In the genomic region with DNA sequence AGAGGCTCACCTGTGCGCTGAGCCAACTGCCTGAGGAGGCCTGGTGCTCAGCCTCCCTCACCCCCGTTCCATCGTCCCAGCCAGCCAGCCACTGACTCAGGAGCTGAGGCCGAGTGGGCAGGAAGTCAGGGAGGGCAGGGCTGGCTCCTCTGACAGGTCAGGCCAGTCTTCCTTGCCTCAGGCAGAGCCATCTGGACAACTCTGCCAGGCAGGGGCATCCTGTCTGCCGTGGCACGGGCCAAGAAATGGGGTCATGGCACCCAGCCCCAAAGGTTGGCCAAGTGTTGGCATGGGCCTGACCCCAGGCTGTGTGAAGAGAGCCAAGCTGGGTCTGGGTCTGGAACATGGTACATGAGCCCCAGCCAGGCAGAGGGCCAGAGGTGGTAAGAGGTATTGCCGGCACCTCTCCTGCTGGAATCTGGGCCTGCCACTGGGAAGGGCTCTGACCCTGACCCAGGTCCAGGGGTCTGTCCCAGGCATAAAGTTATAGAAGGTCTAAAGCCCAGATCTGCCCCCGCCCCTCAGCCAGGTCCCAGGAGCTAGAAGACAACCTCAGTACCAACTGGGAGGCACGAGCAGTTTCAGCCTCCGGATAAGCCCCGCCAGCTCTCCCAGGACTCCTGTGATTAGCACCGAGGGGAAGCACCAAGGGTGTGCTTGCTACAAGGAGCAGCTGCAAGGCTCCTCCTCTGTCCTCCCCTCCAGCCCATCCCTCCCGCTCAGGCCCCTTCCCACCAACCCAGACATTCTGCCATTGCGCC, we compare ENCODE assay signal across 16 cellular contexts. TPM values are rescaled to one million over a fixed set of nuclear protein-coding genes. Genes with fewer than 3 reads are reported as not detected.
DNase-seq lines count a peak whose midpoint lies in the region; ATAC-seq, FAIRE-seq and TF ChIP-seq lines count a peak whose summit lies in the region.
"Had no signal": no experiment of that assay in that cellular context is flagged by ENCODE, and none has a peak within 500 bp of the region (broad histone marks: within the 10 kb centered on the region; RNA-seq: fewer than 3 reads in every experiment).

No MANE protein-coding gene starts in this region.

- no peaks in the 10 kb centered on the region for H3K27me3 ChIP-seq in keratinocyte (ENCODE audit: control insufficient read depth, extremely low read depth, insufficient read depth, low read length)
- H3K27me3 ChIP-seq in upper lobe of right lung, result no peaks in the 10 kb centered on the region
- H3K27me3 ChIP-seq: dorsolateral prefrontal cortex had no signal

- H3K9ac ChIP-seq in keratinocyte (ENCODE audit: control insufficient read depth, extremely low read depth, insufficient read depth, low read length), result no peak overlapping the region

- H3K9me3 ChIP-seq in T-helper 17 cell (ENCODE audit: control insufficient read depth, low read length, poor library complexity, severe bottlenecking) (no peaks in the 10 kb centered on the region), keratinocyte (ENCODE audit: control insufficient read depth, low read depth, low read length) (no peaks in the 10 kb centered on the region), upper lobe of right lung (no peaks in the 10 kb centered on the region)

- peaks cover 0 to 1% of the 10 kb centered on the region in 2 experiments for H3K36me3 ChIP-seq in keratinocyte (ENCODE audit: control insufficient read depth in 2 of 2, extremely low read depth in 1 of 2, insufficient read depth in 2 of 2, low read length in 2 of 2)
- H3K36me3 ChIP-seq in upper lobe of right lung, result peaks cover 12% of the 10 kb centered on the region

- H3K9me1 ChIP-seq in keratinocyte (ENCODE audit: control insufficient read depth, extremely low read depth, insufficient read depth, low read length), result peaks cover 3% of the 10 kb centered on the region

- no peaks in the 10 kb centered on the region for H3K36me3 Mint-ChIP-seq in T-helper 17 cell (ENCODE audit: low read depth)

- no peaks in the 10 kb centered on the region for H3K27me3 Mint-ChIP-seq in T-helper 17 cell

- peak; percentile 70 for FAIRE-seq in keratinocyte (lab: Jason Lieb, UNC)
- FAIRE-seq: G401.6, small intestine, TTC549 had no signal

- peak overlapping the region; percentile 47 for H3K4me3 Mint-ChIP-seq in T-helper 17 cell
- H3K4me3 Mint-ChIP-seq: activated T-helper 1 cell treated with anti-CD3 and anti-CD28 coated beads, Interleukin-12 subunit alpha, Interleukin-12 subunit beta, Interleukin-2, Interleukin-4 antibody, amounts not matched to agents 30 ng/mL and 10 ng/mL and 1 ng/mL, durations not matched to agents 14 hours and 24 hours and 36 hours had no signal

- H3K4me1 ChIP-seq in keratinocyte (ENCODE audit: control insufficient read depth, extremely low read depth, insufficient read depth, low read length), result peaks cover 28% of the 10 kb centered on the region
- peaks cover 47% of the 10 kb centered on the region for H3K4me1 ChIP-seq in upper lobe of right lung

- peak overlapping the region; percentile 45 for H3K4me2 ChIP-seq in keratinocyte (ENCODE audit: control insufficient read depth, extremely low read depth, insufficient read depth, low read depth, low read length)

- peak overlapping the region; percentile 91 for H3K27ac Mint-ChIP-seq in T-helper 17 cell
- H3K27ac Mint-ChIP-seq: activated T-helper 1 cell treated with anti-CD3 and anti-CD28 coated beads, Interleukin-12 subunit alpha, Interleukin-12 subunit beta, Interleukin-2, Interleukin-4 antibody, amounts not matched to agents 30 ng/mL and 10 ng/mL and 1 ng/mL, durations not matched to agents 14 hours and 24 hours and 36 hours had no signal

- intact Hi-C loops in upper lobe of right lung (cut with DNase I) (no loop called here), posterior vena cava (cut with DNase I) (no loop called here)

- H3K27ac ChIP-seq in keratinocyte (ENCODE audit: control insufficient read depth, insufficient read depth, low read length) (no peak overlapping the region), upper lobe of right lung (peak overlapping the region; percentile 82)

- dilution Hi-C loops in keratinocyte (cut with MboI; ENCODE audit: extremely low pct_ligation_motif_present, low sequenced_read_pairs), result no loop called here

- H3K4me1 Mint-ChIP-seq in T-helper 17 cell, result peaks cover 24% of the 10 kb centered on the region

- no peaks in the 10 kb centered on the region for H3K79me2 ChIP-seq in keratinocyte (ENCODE audit: control insufficient read depth, insufficient read depth, low read length)

- TF ChIP-seq CTCF in keratinocyte (optimal IDR thresholded peaks at IDR 0.05 in 1 of 3, IDR thresholded peaks at IDR 0.05 in 1 of 3, conservative IDR thresholded peaks at IDR 0.05 in 1 of 3; ENCODE audit: extremely low read depth in 1 of 3, insufficient read depth in 2 of 3, low read length in 3 of 3) (no peak), upper lobe of right lung (IDR thresholded peaks at IDR 0.05) (no peak)

- peak; percentile 9 for DNase-seq in DMS53 (lab: John Stamatoyannopoulos, UW)
- DNase-seq in DMS53 treated with DMSO at 0.1 percent for 48 hours (lab: John Stamatoyannopoulos, UW; ENCODE audit: unreplicated experiment), result no peak
- DNase-seq in T-helper 17 cell, result no peak
- DNase-seq in keratinocyte (ENCODE audit: low read depth, low spot score), result no peak
- no peak for DNase-seq in upper lobe of right lung
- no peak for DNase-seq in posterior vena cava (ENCODE audit: low spot score)
- DNase-seq in stimulated activated CD4-positive, alpha-beta T cell treated with anti-CD3 and anti-CD28 coated beads, Interleukin-4, amount 100 ng/mL, for 4 hours, result no peak
- DNase-seq in cortex of kidney (lab: John Stamatoyannopoulos, UW), result no peak
- DNase-seq: 8988T; dorsolateral prefrontal cortex; hypothalamus; small intestine; stimulated activated CD8-positive, alpha-beta memory T cell treated with anti-CD3 and anti-CD28 coated beads, Interleukin-4, amount 100 ng/mL, for 48 hours had no signal

- ATAC-seq in T-helper 17 cell (no peak), upper lobe of right lung (no peak)

- no peak overlapping the region for H2AFZ ChIP-seq in keratinocyte (ENCODE audit: control insufficient read depth, low read length)

- H3K4me3 ChIP-seq in keratinocyte (ENCODE audit: control insufficient read depth in 2 of 3, extremely low read depth in 1 of 3, insufficient read depth in 2 of 3, low read depth in 1 of 3, low read length in 3 of 3) (no peak overlapping the region), upper lobe of right lung (no peak overlapping the region)
- H3K4me3 ChIP-seq: dorsolateral prefrontal cortex had no signal

- H4K20me1 ChIP-seq in keratinocyte (ENCODE audit: control insufficient read depth, extremely low read depth, insufficient read depth, low read length), result peaks cover 3% of the 10 kb centered on the region

RNA-seq across cellular contexts. Expression of gene VASN, which starts 2.5 kb away (rescaled TPM):
- under 1 TPM; 0.55 to 0.57 TPM for total RNA-seq in T-helper 17 cell
- 0.37 to 1.1 TPM (median 0.46 TPM) in 3 replicates for polyA plus RNA-seq in keratinocyte
- 4.4 TPM for polyA plus RNA-seq in keratinocyte (2011; ENCODE audit: low read depth)
- 0.29 and 0.88 TPM in 2 replicates for polyA plus RNA-seq in keratinocyte (2011; cell fraction: cytosol; rRNA removed)
- polyA plus RNA-seq in keratinocyte (2011; cell fraction: nucleus; rRNA removed), result 2.5 and 3.9 TPM in 2 replicates
- polyA plus RNA-seq in keratinocyte (2012; ENCODE audit: low replicate concordance), result 0.71 and 6.3 TPM in 2 replicates
- 0.59 to 0.99 TPM (median 0.80 TPM) in 3 replicates for polyA minus RNA-seq in keratinocyte
- 2.7 TPM for polyA minus RNA-seq in keratinocyte (2011; cell fraction: cytosol; rRNA and poly(A)+ RNA removed)
- polyA minus RNA-seq in keratinocyte (2011; cell fraction: nucleus; rRNA and poly(A)+ RNA removed), result 3.3 and 3.5 TPM in 2 replicates
- 20.3 TPM for total RNA-seq in upper lobe of right lung
- total RNA-seq in posterior vena cava, result 10 to 100 TPM; 67.1 to 89.3 TPM

RNA-seq across cellular contexts. Expression of gene PAM16, which starts 18.1 kb away (rescaled TPM):
- total RNA-seq in T-helper 17 cell, result 10 to 100 TPM; 32.3 to 41.4 TPM
- polyA plus RNA-seq in keratinocyte, result 25.0 to 41.2 TPM (median 32.7 TPM) in 3 replicates
- polyA plus RNA-seq in keratinocyte (2011; ENCODE audit: low read depth), result 22.4 TPM
- 15.6 and 27.6 TPM in 2 replicates for polyA plus RNA-seq in keratinocyte (2011; cell fraction: cytosol; rRNA removed)
- 29.2 and 38.2 TPM in 2 replicates for polyA plus RNA-seq in keratinocyte (2011; cell fraction: nucleus; rRNA removed)
- polyA plus RNA-seq in keratinocyte (2012; ENCODE audit: low replicate concordance), result 33.9 and 36.4 TPM in 2 replicates
- 7.3 to 8.6 TPM (median 8.0 TPM) in 3 replicates for polyA minus RNA-seq in keratinocyte
- polyA minus RNA-seq in keratinocyte (2011; cell fraction: cytosol; rRNA and poly(A)+ RNA removed), result 15.9 TPM
- 9.5 and 11.3 TPM in 2 replicates for polyA minus RNA-seq in keratinocyte (2011; cell fraction: nucleus; rRNA and poly(A)+ RNA removed)
- 41.2 TPM for total RNA-seq in upper lobe of right lung
- 10 to 100 TPM; 25.3 to 28.8 TPM for total RNA-seq in posterior vena cava

RNA-seq across cellular contexts. Expression of gene CORO7, which starts 47.2 kb away (rescaled TPM):
- 100 to 1,000 TPM; 733 to 757 TPM for total RNA-seq in T-helper 17 cell
- 8.4 to 12.5 TPM (median 12.2 TPM) in 3 replicates for polyA plus RNA-seq in keratinocyte
- polyA plus RNA-seq in keratinocyte (2011; ENCODE audit: low read depth), result 17.6 TPM
- 5.3 and 7.6 TPM in 2 replicates for polyA plus RNA-seq in keratinocyte (2011; cell fraction: cytosol; rRNA removed)
- 46.0 and 55.4 TPM in 2 replicates for polyA plus RNA-seq in keratinocyte (2011; cell fraction: nucleus; rRNA removed)
- 10.8 and 15.6 TPM in 2 replicates for polyA plus RNA-seq in keratinocyte (2012; ENCODE audit: low replicate concordance)
- polyA minus RNA-seq in keratinocyte, result 10.3 to 53.1 TPM (median 11.7 TPM) in 3 replicates
- polyA minus RNA-seq in keratinocyte (2011; cell fraction: cytosol; rRNA and poly(A)+ RNA removed), result 27.4 TPM
- 25.3 and 30.5 TPM in 2 replicates for polyA minus RNA-seq in keratinocyte (2011; cell fraction: nucleus; rRNA and poly(A)+ RNA removed)
- total RNA-seq in upper lobe of right lung, result 52.4 TPM
- total RNA-seq in posterior vena cava, result 10 to 100 TPM; 28.5 to 29.5 TPM

RNA-seq across cellular contexts. Expression of gene GLIS2, which starts 53.3 kb away (rescaled TPM):
- total RNA-seq in T-helper 17 cell (under 1 TPM; 0.10 to 0.29 TPM), upper lobe of right lung (34.1 TPM), posterior vena cava (10 to 100 TPM; 35.6 to 49.0 TPM)
- 0.63 to 2.3 TPM (median 1.0 TPM) in 3 replicates for polyA plus RNA-seq in keratinocyte
- 1.1 TPM for polyA plus RNA-seq in keratinocyte (2011; ENCODE audit: low read depth)
- polyA plus RNA-seq in keratinocyte (2011; cell fraction: cytosol; rRNA removed), result 1.6 and 3.7 TPM in 2 replicates
- 4.6 and 5.9 TPM in 2 replicates for polyA plus RNA-seq in keratinocyte (2011; cell fraction: nucleus; rRNA removed)
- polyA plus RNA-seq in keratinocyte (2012; ENCODE audit: low replicate concordance), result 2.9 and 5.1 TPM in 2 replicates
- polyA minus RNA-seq in keratinocyte, result 1.7 to 9.7 TPM (median 1.9 TPM) in 3 replicates
- 6.5 TPM for polyA minus RNA-seq in keratinocyte (2011; cell fraction: cytosol; rRNA and poly(A)+ RNA removed)
- 2.2 TPM in 2 replicates for polyA minus RNA-seq in keratinocyte (2011; cell fraction: nucleus; rRNA and poly(A)+ RNA removed)

RNA-seq across cellular contexts. Expression of gene DNAJA3, which starts 56.5 kb away (rescaled TPM):
- total RNA-seq in T-helper 17 cell, result 10 to 100 TPM; 27.9 to 29.7 TPM
- polyA plus RNA-seq in keratinocyte, result 43.5 to 54.6 TPM (median 48.4 TPM) in 3 replicates
- polyA plus RNA-seq in keratinocyte (2011; ENCODE audit: low read depth), result 32.9 TPM
- 39.3 and 41.1 TPM in 2 replicates for polyA plus RNA-seq in keratinocyte (2011; cell fraction: cytosol; rRNA removed)
- 75.6 and 78.0 TPM in 2 replicates for polyA plus RNA-seq in keratinocyte (2011; cell fraction: nucleus; rRNA removed)
- polyA plus RNA-seq in keratinocyte (2012; ENCODE audit: low replicate concordance), result 39.8 and 45.5 TPM in 2 replicates
- polyA minus RNA-seq in keratinocyte, result 26.4 to 38.6 TPM (median 28.6 TPM) in 3 replicates
- 37.4 TPM for polyA minus RNA-seq in keratinocyte (2011; cell fraction: cytosol; rRNA and poly(A)+ RNA removed)
- 25.9 and 31.3 TPM in 2 replicates for polyA minus RNA-seq in keratinocyte (2011; cell fraction: nucleus; rRNA and poly(A)+ RNA removed)
- 36.1 TPM for total RNA-seq in upper lobe of right lung
- total RNA-seq in posterior vena cava, result 10 to 100 TPM; 22.4 to 23.6 TPM

Comparison
In these comparisons a context has a peak if more than half of its experiments do, and no peak if none do; other contexts are left out.
1. RNA of gene VASN, which starts 2.5 kb away (total RNA-seq): 67.1 to 89.3 TPM in posterior vena cava and 20.3 TPM in upper lobe of right lung (single experiment); 0.55 to 0.57 TPM in T-helper 17 cell; every median in the first group is over 10 times any median in the second.
2. RNA of gene CORO7, which starts 47.2 kb away (total RNA-seq): 733 to 757 TPM in T-helper 17 cell; 52.4 TPM in upper lobe of right lung (single experiment) and 28.5 to 29.5 TPM in posterior vena cava; every median in the first group is over 10 times any median in the second.